ENCODE assay signal across 21 cellular contexts in the genomic region with DNA sequence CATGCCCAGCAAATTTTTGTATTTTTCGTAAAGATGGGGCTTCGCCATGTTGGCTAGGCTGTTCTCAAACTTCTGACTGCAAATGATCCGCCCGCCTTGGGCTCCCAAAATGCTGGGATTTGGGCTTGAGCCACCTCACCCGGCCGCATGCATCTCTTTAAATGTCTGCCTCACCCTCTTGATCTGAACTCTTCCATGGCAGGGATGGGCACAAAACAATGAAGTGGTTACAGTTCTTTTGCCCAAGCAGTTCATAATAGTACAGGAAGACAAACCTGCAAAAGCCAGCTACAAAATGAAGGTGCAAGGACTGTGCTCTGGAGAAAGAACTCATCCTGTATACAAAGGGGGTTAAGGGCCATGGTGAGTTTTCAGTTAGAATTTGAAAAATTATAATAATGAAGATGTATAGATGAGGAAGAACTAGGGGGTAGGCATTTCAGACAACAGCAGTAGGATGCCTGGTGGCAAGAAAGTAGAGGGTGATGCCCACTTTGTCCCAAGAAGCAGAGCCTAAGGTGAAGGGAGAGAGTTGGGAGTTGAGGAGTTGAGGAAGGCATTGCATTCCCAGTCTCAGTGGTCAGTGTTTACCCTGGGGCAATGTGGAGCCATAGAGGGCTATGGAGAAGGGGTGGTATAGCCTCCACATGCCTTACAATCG.
"Had no signal": no experiment of that assay in that cellular context is flagged by ENCODE, and none has a peak within 500 bp of the region (broad histone marks: within the 10 kb centered on the region; RNA-seq: fewer than 3 reads in every experiment).

No MANE protein-coding gene starts in this region.

- H3K9me3 ChIP-seq: esophagus squamous epithelium, gastrocnemius medialis, heart right ventricle, left lung, lower lobe of right lung, mucosa of descending colon had no signal

- H3K36me3 ChIP-seq: esophagus squamous epithelium, gastrocnemius medialis, heart right ventricle, left lung, lower lobe of right lung had no signal

- H3K27me3 ChIP-seq: gastrocnemius medialis had no signal

- H3K4me3 ChIP-seq: coronary artery, dorsolateral prefrontal cortex, esophagus squamous epithelium, gastrocnemius medialis, heart right ventricle, left lung, lower lobe of right lung, mucosa of descending colon had no signal

- H3K27ac ChIP-seq: coronary artery, dorsolateral prefrontal cortex, epithelial cell of prostate, esophagus squamous epithelium, gastrocnemius medialis, heart right ventricle, left lung, lower lobe of right lung had no signal

- H3K36me3 Mint-ChIP-seq: mesothelial cell of epicardium had no signal

- H3K4me1 ChIP-seq: esophagus squamous epithelium, gastrocnemius medialis, heart right ventricle, left lung, lower lobe of right lung had no signal

- H3K4me3 Mint-ChIP-seq: mesothelial cell of epicardium had no signal

- DNase-seq: dermis blood vessel endothelial cell; dorsolateral prefrontal cortex; effector CD4-positive, alpha-beta T cell; effector memory CD4-positive, alpha-beta T cell; erythroblast; esophagus squamous epithelium; foreskin fibroblast; foreskin melanocyte; gastrocnemius medialis; glutamatergic neuron; heart right ventricle; hippocampal formation; left cardiac atrium; left lung; left ventricle myocardium superior; lower lobe of right lung; mesenchymal stem cell; mucosa of descending colon had no signal

- H3K27ac Mint-ChIP-seq: mesothelial cell of epicardium had no signal
